ENCODE assay signal across 20 cellular contexts in the genomic region with DNA sequence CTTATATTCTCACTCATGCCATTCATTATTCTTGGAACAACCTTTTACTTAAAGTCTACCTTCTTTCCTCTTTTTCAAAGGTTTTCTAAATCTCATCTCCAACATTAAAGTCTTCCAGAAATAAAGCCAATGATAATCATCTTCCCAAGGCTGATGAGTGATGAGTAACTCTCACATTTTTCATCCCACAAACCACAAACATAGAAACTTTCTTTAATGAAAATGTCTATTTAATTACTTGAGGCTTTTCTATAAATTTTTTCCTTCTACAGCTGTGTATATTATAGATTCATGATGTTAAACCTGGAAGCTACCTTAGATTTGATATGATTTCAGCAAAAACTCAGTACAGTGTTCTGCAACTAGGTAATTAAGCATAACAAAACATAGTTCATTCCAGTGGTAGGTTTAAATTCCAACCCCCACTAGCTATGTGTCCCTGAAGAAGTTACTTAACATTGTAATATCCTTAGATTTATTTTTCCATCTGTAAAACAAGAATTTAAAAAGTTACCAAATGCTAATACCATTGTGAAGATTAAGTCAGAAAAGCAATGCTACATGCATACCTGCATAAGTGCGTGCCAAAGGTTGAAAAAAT.
DNase-seq lines count a peak whose midpoint lies in the region; ATAC-seq and TF ChIP-seq lines count a peak whose summit lies in the region.
"Had no signal": no experiment of that assay in that cellular context is flagged by ENCODE, and none has a peak within 500 bp of the region (broad histone marks: within the 10 kb centered on the region; RNA-seq: fewer than 3 reads in every experiment).

No MANE protein-coding gene starts in this region.

- H3K27ac ChIP-seq in mammary epithelial cell (ENCODE audit: insufficient read depth, low read depth, low read length), result no peak overlapping the region
- H3K27ac ChIP-seq: BLaER1 treated with 17β-estradiol and CSF1 and Interleukin-3, amounts not matched to agents 10 nM and 100 nM; SJCRH30 had no signal

- no peak overlapping the region for H3K4me3 ChIP-seq in mammary epithelial cell (replicated peaks in 1 of 3; ENCODE audit: insufficient read depth in 1 of 3, low read depth in 2 of 3, low read length in 3 of 3)
- H3K4me3 ChIP-seq: BLaER1 treated with 17β-estradiol and CSF1 and Interleukin-3, amounts not matched to agents 10 nM and 100 nM; HAP-1; SJCRH30 had no signal

- H3K36me3 ChIP-seq in mammary epithelial cell (ENCODE audit: insufficient read depth, low read length), result no peaks in the 10 kb centered on the region
- H3K36me3 ChIP-seq: BLaER1 treated with 17β-estradiol and CSF1 and Interleukin-3, amounts not matched to agents 10 nM and 100 nM; HAP-1; SJCRH30 had no signal

- no peaks in the 10 kb centered on the region for H3K79me2 ChIP-seq in mammary epithelial cell (ENCODE audit: insufficient read depth, low read length)

- TF ChIP-seq CTCF in mammary epithelial cell (conservative IDR thresholded peaks at IDR 0.05 in 1 of 2, IDR thresholded peaks at IDR 0.05 in 1 of 2; ENCODE audit: extremely low read depth in 1 of 2, insufficient read depth in 1 of 2, low read depth in 1 of 2, low read length in 2 of 2) (no peak), MCF 10A (IDR thresholded peaks at IDR 0.05; ENCODE audit: unreplicated experiment) (no peak)

- no peak overlapping the region for H2AFZ ChIP-seq in mammary epithelial cell (ENCODE audit: low read depth, low read length)

- H3K9me3 ChIP-seq in mammary epithelial cell (replicated peaks; ENCODE audit: insufficient read depth, low read length), result no peaks in the 10 kb centered on the region
- H3K9me3 ChIP-seq: BLaER1 treated with 17β-estradiol and CSF1 and Interleukin-3, amounts not matched to agents 10 nM and 100 nM; HAP-1; SJCRH30 had no signal

- intact Hi-C loops in mammary epithelial cell (cut with micrococcal nuclease) (no loop called here), MCF 10A (cut with micrococcal nuclease) (no loop called here)

- no peaks in the 10 kb centered on the region for H3K27me3 ChIP-seq in mammary epithelial cell (ENCODE audit: insufficient read depth, low read length)
- H3K27me3 ChIP-seq: BLaER1 treated with 17β-estradiol and CSF1 and Interleukin-3, amounts not matched to agents 10 nM and 100 nM; SJCRH30 had no signal

- H3K4me1 Mint-ChIP-seq in MCF 10A (ENCODE audit: insufficient read depth, unreplicated experiment), result peaks cover 20% of the 10 kb centered on the region
- no peaks in the 10 kb centered on the region for H3K4me1 Mint-ChIP-seq in activated naive CD8-positive, alpha-beta T cell treated with anti-CD3 and anti-CD28 coated beads, Interleukin-2, amount 50 U/mL, for 24 hours
- no peaks in the 10 kb centered on the region for H3K4me1 Mint-ChIP-seq in activated T-cell treated with anti-CD3 and anti-CD28 coated beads, Interleukin-2, amount 50 U/mL, for 72 hours (ENCODE audit: low read depth)

- H3K9ac ChIP-seq in mammary epithelial cell (ENCODE audit: insufficient read depth, low read length), result no peak overlapping the region
- H3K9ac ChIP-seq: BLaER1 treated with 17β-estradiol and CSF1 and Interleukin-3, amounts not matched to agents 10 nM and 100 nM had no signal

- H4K20me1 ChIP-seq in mammary epithelial cell (ENCODE audit: insufficient read depth, low read length), result no peaks in the 10 kb centered on the region
- H4K20me1 ChIP-seq: BLaER1 treated with 17β-estradiol and CSF1 and Interleukin-3, amounts not matched to agents 10 nM and 100 nM had no signal

- peaks cover 11% of the 10 kb centered on the region for H3K4me1 ChIP-seq in mammary epithelial cell (ENCODE audit: insufficient read depth, low read length)
- H3K4me1 ChIP-seq: BLaER1 treated with 17β-estradiol and CSF1 and Interleukin-3, amounts not matched to agents 10 nM and 100 nM; HAP-1; SJCRH30 had no signal

- H3K27ac Mint-ChIP-seq in MCF 10A (ENCODE audit: low read depth, unreplicated experiment), result no peak overlapping the region
- no peak overlapping the region for H3K27ac Mint-ChIP-seq in activated naive CD8-positive, alpha-beta T cell treated with anti-CD3 and anti-CD28 coated beads, Interleukin-2, amount 50 U/mL, for 24 hours
- no peak overlapping the region for H3K27ac Mint-ChIP-seq in activated T-cell treated with anti-CD3 and anti-CD28 coated beads, Interleukin-2, amount 50 U/mL, for 72 hours
- H3K27ac Mint-ChIP-seq: CD8-positive, alpha-beta T cell had no signal

- no peaks in the 10 kb centered on the region for H3K9me3 Mint-ChIP-seq in MCF 10A (ENCODE audit: unreplicated experiment)
- peaks cover 6% of the 10 kb centered on the region for H3K9me3 Mint-ChIP-seq in activated naive CD8-positive, alpha-beta T cell treated with anti-CD3 and anti-CD28 coated beads, Interleukin-2, amount 50 U/mL, for 24 hours
- peaks cover 6 to 8% of the 10 kb centered on the region in 2 donors for H3K9me3 Mint-ChIP-seq in activated T-cell treated with anti-CD3 and anti-CD28 coated beads, Interleukin-2, amount 50 U/mL, for 72 hours

- H3K27me3 Mint-ChIP-seq in MCF 10A (ENCODE audit: insufficient read depth, unreplicated experiment), result no peaks in the 10 kb centered on the region
- H3K27me3 Mint-ChIP-seq in activated naive CD8-positive, alpha-beta T cell treated with anti-CD3 and anti-CD28 coated beads, Interleukin-2, amount 50 U/mL, for 24 hours, result no peaks in the 10 kb centered on the region
- H3K27me3 Mint-ChIP-seq in activated T-cell treated with anti-CD3 and anti-CD28 coated beads, Interleukin-2, amount 50 U/mL, for 72 hours (ENCODE audit: low read depth), result no peaks in the 10 kb centered on the region

- CTCF ChIA-PET in mammary epithelial cell (lab: Charles Lee; ENCODE audit: low non-redundant PET) (no interaction called here), MCF 10A (lab: Yijun Ruan, JAX) (interaction anchor here (0.9 to 1.1 kb wide), 3 partner anchors 13 to 706 kb away, joined by 3 to 5 read pairs (median 4); no protein-coding TSS in a partner anchor)

- 93% methylated on average over 1 of the region's 1 CpG for WGBS in mammary epithelial cell (ENCODE audit: low coverage, missing lambda C conversion rate)

- no peak for ATAC-seq in activated naive CD8-positive, alpha-beta T cell treated with anti-CD3 and anti-CD28 coated beads, Interleukin-2, amount 50 U/mL, for 24 hours
- ATAC-seq in activated T-cell treated with anti-CD3 and anti-CD28 coated beads, Interleukin-2, amount 50 U/mL, for 72 hours (replicated peaks in 1 of 2), result no peak
- no peak for ATAC-seq in GM18502 (IDR thresholded peaks at IDR 0.05; ENCODE audit: poor library complexity, unreplicated experiment)
- ATAC-seq: CD8-positive, alpha-beta T cell; PC-3 had no signal

- in situ Hi-C loops in mammary epithelial cell (cut with MboI; ENCODE audit: low sequenced_read_pairs in 2 of 2), result loop anchor here (10.0 to 25.0 kb wide), 2 partner anchors 163 to 166 kb away; no protein-coding TSS in a partner anchor

- POLR2A ChIA-PET in MCF 10A (lab: Yijun Ruan, JAX), result no interaction called here

- no peak overlapping the region for H3K4me2 ChIP-seq in mammary epithelial cell (ENCODE audit: insufficient read depth, low read depth, low read length)
- H3K4me2 ChIP-seq: BLaER1 treated with 17β-estradiol and CSF1 and Interleukin-3, amounts not matched to agents 10 nM and 100 nM had no signal

- dilution Hi-C loops in mammary epithelial cell (cut with HindIII; ENCODE audit: low sequenced_read_pairs), result no loop called here

- no TSS peak for BruUV-seq in mammary epithelial cell (replicated peaks; lab: Mats Ljungman, UMichigan)
- BruUV-seq in MCF 10A (replicated peaks; lab: Mats Ljungman, UMichigan), result no TSS peak

- H3K4me3 Mint-ChIP-seq in MCF 10A (ENCODE audit: unreplicated experiment), result no peak overlapping the region
- H3K4me3 Mint-ChIP-seq in activated naive CD8-positive, alpha-beta T cell treated with anti-CD3 and anti-CD28 coated beads, Interleukin-2, amount 50 U/mL, for 24 hours, result no peak overlapping the region
- H3K4me3 Mint-ChIP-seq in activated T-cell treated with anti-CD3 and anti-CD28 coated beads, Interleukin-2, amount 50 U/mL, for 72 hours, result no peak overlapping the region
- H3K4me3 Mint-ChIP-seq: CD8-positive, alpha-beta T cell had no signal

- DNase-seq in mammary epithelial cell (peak; percentile 52), MCF 10A (ENCODE audit: unreplicated experiment) (no peak), M059J (ENCODE audit: low read depth) (peak; percentile 68), fibroblast of peridontal ligament (ENCODE audit: extremely low read depth) (peak; percentile 68), Ammon's horn (ENCODE audit: low spot score) (no peak)
- no peak for DNase-seq in activated naive CD8-positive, alpha-beta T cell treated with anti-CD3 and anti-CD28 coated beads, Interleukin-2, amount 50 U/mL, for 24 hours
- DNase-seq in activated T-cell treated with anti-CD3 and anti-CD28 coated beads, Interleukin-2, amount 50 U/mL, for 72 hours, result no peak
- DNase-seq: CD8-positive, alpha-beta T cell; DMS79; GDM1; NCI-H1105; NCI-H1694 treated with DMSO at 0.1 percent for 48 hours; NCI-H2227 treated with DMSO at 0.1 percent for 48 hours; NCI-H524; NCI-H82; PC-3; SJCRH30 had no signal

- no peaks in the 10 kb centered on the region for H3K36me3 Mint-ChIP-seq in MCF 10A (ENCODE audit: insufficient read depth, unreplicated experiment)
- no peaks in the 10 kb centered on the region for H3K36me3 Mint-ChIP-seq in activated naive CD8-positive, alpha-beta T cell treated with anti-CD3 and anti-CD28 coated beads, Interleukin-2, amount 50 U/mL, for 24 hours (ENCODE audit: low read depth)
- no peaks in the 10 kb centered on the region for H3K36me3 Mint-ChIP-seq in activated T-cell treated with anti-CD3 and anti-CD28 coated beads, Interleukin-2, amount 50 U/mL, for 72 hours (ENCODE audit: insufficient read depth in 2 of 2)
- H3K36me3 Mint-ChIP-seq: CD8-positive, alpha-beta T cell had no signal

Comparison
In these comparisons a context has a peak if more than half of its experiments do, and no peak if none do; other contexts are left out.
1. DNase-seq: peak in mammary epithelial cell (single experiment), M059J (single experiment) and fibroblast of peridontal ligament (single experiment); none in MCF 10A (single experiment), activated naive CD8-positive, alpha-beta T cell treated with anti-CD3 and anti-CD28 coated beads, Interleukin-2, amount 50 U/mL, for 24 hours (single experiment), activated T-cell treated with anti-CD3 and anti-CD28 coated beads, Interleukin-2, amount 50 U/mL, for 72 hours (0 of 2) and Ammon's horn (single experiment).